Comparison of ENCODE assay signal across 10 cellular contexts in the genomic region with DNA sequence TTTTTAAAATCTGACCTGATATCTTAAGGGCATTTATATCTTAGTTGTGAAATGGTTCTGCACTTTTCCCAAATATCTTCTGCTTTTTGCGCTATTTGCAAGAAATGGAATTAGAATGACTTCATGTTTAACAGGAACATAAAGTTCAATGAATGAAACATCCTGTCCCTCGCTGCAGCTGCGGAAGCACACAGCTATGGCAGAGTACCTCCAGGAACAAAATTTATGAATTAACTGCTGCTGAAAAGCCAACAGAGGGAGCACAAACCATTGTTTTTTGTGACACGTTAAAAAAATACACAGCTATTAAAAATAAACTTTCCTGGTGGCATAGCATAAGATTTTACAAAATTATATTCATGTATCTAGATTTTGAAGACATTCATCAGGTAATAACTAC.
A peak's percentile ranks its signal among the peaks of the same experiment; 100 is the strongest.
DNase-seq lines count a peak whose midpoint lies in the region; ATAC-seq and TF ChIP-seq lines count a peak whose summit lies in the region.
"Had no signal": no experiment of that assay in that cellular context is flagged by ENCODE, and none has a peak within 500 bp of the region (broad histone marks: within the 10 kb centered on the region; RNA-seq: fewer than 3 reads in every experiment).

No MANE protein-coding gene starts in this region.

- H3K27me3 ChIP-seq in DND-41 (ENCODE audit: insufficient read depth, low read length, poor library complexity) = no peaks in the 10 kb centered on the region
- H3K27me3 ChIP-seq: SJCRH30 had no signal

- H4K20me1 ChIP-seq in DND-41 (ENCODE audit: insufficient read depth, low read length) = no peaks in the 10 kb centered on the region

- ATAC-seq in DND-41 (ENCODE audit: insufficient read depth, low read depth) (no peak), T-helper 17 cell (no peak), HG02840 (IDR thresholded peaks at IDR 0.05; ENCODE audit: low FRiP score, unreplicated experiment) (no peak)
- ATAC-seq: activated naive CD4-positive, alpha-beta T cell treated with anti-CD3 and anti-CD28 coated beads, Interleukin-2, amount 50 U/mL, for 72 hours had no signal

- peaks cover 24% of the 10 kb centered on the region for H3K27me3 Mint-ChIP-seq in T-helper 17 cell

- H3K27ac Mint-ChIP-seq in T-helper 17 cell = no peak overlapping the region
- H3K27ac Mint-ChIP-seq: activated naive CD4-positive, alpha-beta T cell treated with anti-CD3 and anti-CD28 coated beads, Interleukin-2, amount 50 U/mL, for 72 hours had no signal

- no peak overlapping the region for H3K4me2 ChIP-seq in DND-41 (ENCODE audit: insufficient read depth, low read length)

- TF ChIP-seq CTCF in DND-41 (IDR thresholded peaks at IDR 0.05; ENCODE audit: borderline replicate concordance, extremely low read depth, low read length, poor library complexity, severe bottlenecking) = peak; percentile 26
- TF ChIP-seq CTCF in foreskin fibroblast (IDR thresholded peaks at IDR 0.05; ENCODE audit: low read depth, low read length) = peak; percentile 46

- no peak overlapping the region for H3K27ac ChIP-seq in DND-41 (ENCODE audit: low read length)
- H3K27ac ChIP-seq: SJCRH30 had no signal

- no peaks in the 10 kb centered on the region for H3K4me1 ChIP-seq in DND-41 (ENCODE audit: insufficient read depth, low read length)
- H3K4me1 ChIP-seq: SJCRH30 had no signal

- no peak overlapping the region for H3K4me3 Mint-ChIP-seq in T-helper 17 cell

- no peak overlapping the region for H3K4me3 ChIP-seq in DND-41 (ENCODE audit: low read depth in 1 of 2, low read length in 2 of 2)
- no peak overlapping the region for H3K4me3 ChIP-seq in foreskin fibroblast (ENCODE audit: low read depth in 1 of 2, low read length in 2 of 2)
- H3K4me3 ChIP-seq: SJCRH30 had no signal

- no peak for DNase-seq in DND-41
- DNase-seq in RPMI7951 (ENCODE audit: low read depth) = peak; percentile 48
- DNase-seq in foreskin fibroblast = peak; percentile 57 to 75
- peak; percentile 14 for DNase-seq in pons (ENCODE audit: low spot score)
- no peak for DNase-seq in T-helper 17 cell
- no peak for DNase-seq in NCI-H1930 (lab: John Stamatoyannopoulos, UW)
- DNase-seq in stimulated activated CD4-positive, alpha-beta T cell treated with anti-CD3 and anti-CD28 coated beads, Interleukin-4, amount 100 ng/mL, for 24 hours = no peak

- H3K9ac ChIP-seq in DND-41 (ENCODE audit: low read depth, low read length) = no peak overlapping the region

- H3K4me1 Mint-ChIP-seq in T-helper 17 cell = peaks cover 2% of the 10 kb centered on the region

- no peaks in the 10 kb centered on the region for H3K36me3 ChIP-seq in DND-41 (ENCODE audit: insufficient read depth, low read length)
- H3K36me3 ChIP-seq: SJCRH30 had no signal

- peaks cover 4% of the 10 kb centered on the region for H3K36me3 Mint-ChIP-seq in T-helper 17 cell (ENCODE audit: low read depth)

- peaks cover 16% of the 10 kb centered on the region for H3K9me3 ChIP-seq in DND-41 (ENCODE audit: insufficient read depth, low read length, severe bottlenecking)
- no peaks in the 10 kb centered on the region for H3K9me3 ChIP-seq in T-helper 17 cell (ENCODE audit: control insufficient read depth, low read length, poor library complexity, severe bottlenecking)
- H3K9me3 ChIP-seq: SJCRH30 had no signal

- no peak overlapping the region for H2AFZ ChIP-seq in DND-41 (ENCODE audit: low read depth, low read length)

- no peaks in the 10 kb centered on the region for H3K79me2 ChIP-seq in DND-41 (ENCODE audit: insufficient read depth, low read length)

Comparison
In these comparisons a context has a peak if more than half of its experiments do, and no peak if none do; other contexts are left out.
1. DNase-seq: peak in RPMI7951 (single experiment), foreskin fibroblast (2 of 2) and pons (single experiment); none in DND-41 (single experiment), T-helper 17 cell (0 of 3), NCI-H1930 (0 of 2) and stimulated activated CD4-positive, alpha-beta T cell treated with anti-CD3 and anti-CD28 coated beads, Interleukin-4, amount 100 ng/mL, for 24 hours (single experiment).